Comparison of ENCODE assay signal across 20 cellular contexts in the genomic region with DNA sequence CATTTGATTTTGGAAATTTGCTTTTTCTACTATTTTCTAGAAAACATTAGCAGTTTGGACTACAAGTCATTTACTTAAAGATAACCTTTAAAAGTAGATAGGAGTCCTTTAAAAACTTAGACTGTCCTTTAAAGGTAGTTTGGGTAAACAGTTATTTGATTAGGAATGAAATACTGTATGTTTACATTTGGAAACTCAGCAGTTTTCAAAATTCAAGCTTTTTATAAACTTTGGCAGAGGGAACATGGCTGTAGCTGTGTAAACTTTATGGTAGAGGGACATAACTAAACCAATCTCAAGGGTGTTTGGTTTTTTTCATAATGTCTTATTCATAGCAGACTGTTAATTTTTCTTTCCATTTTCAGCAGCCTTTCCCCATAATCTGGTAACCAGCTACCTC.
"Had no signal": no experiment of that assay in that cellular context is flagged by ENCODE, and none has a peak within 500 bp of the region (broad histone marks: within the 10 kb centered on the region; RNA-seq: fewer than 3 reads in every experiment).

No MANE protein-coding gene starts in this region.

- ATAC-seq: activated CD4-positive, CD25-positive, alpha-beta regulatory T cell treated with anti-CD3 and anti-CD28 coated beads, Interleukin-2, amount 50 U/mL, for 24 hours; activated CD8-positive, alpha-beta memory T cell treated with anti-CD3 and anti-CD28 coated beads, Interleukin-2, amount 10 ng/mL, durations not matched to agents 7 days and 5 days; body of pancreas; left ventricle myocardium superior; mucosa of descending colon; psoas muscle; right cardiac atrium; stimulated activated naive CD8-positive, alpha-beta T cell treated with anti-CD3 and anti-CD28 coated beads, Interleukin-15, Interleukin-2, amounts not matched to agents 100 U/mL and 50 U/mL, for 24 hours had no signal

- H3K27ac Mint-ChIP-seq: activated CD8-positive, alpha-beta memory T cell treated with anti-CD3 and anti-CD28 coated beads, Interleukin-2, amount 10 ng/mL, durations not matched to agents 7 days and 5 days had no signal

- H3K4me3 ChIP-seq: body of pancreas, esophagus squamous epithelium, mucosa of descending colon, ovary, psoas muscle, suprapubic skin, vagina had no signal

- H3K27ac ChIP-seq: body of pancreas, esophagus squamous epithelium, ovary, psoas muscle, suprapubic skin, vagina had no signal

- H3K9me3 Mint-ChIP-seq: naive B cell had no signal

- H3K27me3 Mint-ChIP-seq: activated CD8-positive, alpha-beta memory T cell treated with anti-CD3 and anti-CD28 coated beads, Interleukin-2, amount 10 ng/mL, durations not matched to agents 7 days and 5 days; naive B cell had no signal

- H3K4me3 Mint-ChIP-seq: activated CD8-positive, alpha-beta memory T cell treated with anti-CD3 and anti-CD28 coated beads, Interleukin-2, amount 10 ng/mL, durations not matched to agents 7 days and 5 days; naive B cell had no signal

- H3K36me3 ChIP-seq: ovary had no signal

- H3K27me3 ChIP-seq: body of pancreas, esophagus squamous epithelium, ovary, suprapubic skin, vagina had no signal

- H3K4me1 ChIP-seq: body of pancreas, psoas muscle, suprapubic skin, vagina had no signal

- H3K9me3 ChIP-seq: body of pancreas, esophagus squamous epithelium, mucosa of descending colon, ovary, psoas muscle, suprapubic skin, vagina had no signal

- DNase-seq: activated CD4-positive, alpha-beta T cell treated with anti-CD3 and anti-CD28 coated beads, Interleukin-2, amount 50 U/mL, for 1 hour; activated CD8-positive, alpha-beta memory T cell treated with anti-CD3 and anti-CD28 coated beads, Interleukin-2, amount 10 ng/mL, durations not matched to agents 7 days and 5 days; activated effector memory CD4-positive, alpha-beta T cell treated with anti-CD3 and anti-CD28 coated beads, Interleukin-2, amount 50 U/mL, for 16 hours; body of pancreas; dermis blood vessel endothelial cell; effector memory CD4-positive, alpha-beta T cell; esophagus squamous epithelium; left ventricle myocardium superior; mesenchymal stem cell; mucosa of descending colon; naive B cell; ovary; psoas muscle; right cardiac atrium; stimulated activated CD4-positive, alpha-beta T cell treated with anti-CD3 and anti-CD28 coated beads, Interleukin-2, amount 100 ng/mL, for 24 hours; stimulated activated naive CD8-positive, alpha-beta T cell treated with anti-CD3 and anti-CD28 coated beads, Interleukin-15, Interleukin-2, amounts not matched to agents 100 U/mL and 50 U/mL, for 24 hours; trophoblast cell had no signal
